Comparison of ENCODE assay signal across 2 cellular contexts in the genomic region with DNA sequence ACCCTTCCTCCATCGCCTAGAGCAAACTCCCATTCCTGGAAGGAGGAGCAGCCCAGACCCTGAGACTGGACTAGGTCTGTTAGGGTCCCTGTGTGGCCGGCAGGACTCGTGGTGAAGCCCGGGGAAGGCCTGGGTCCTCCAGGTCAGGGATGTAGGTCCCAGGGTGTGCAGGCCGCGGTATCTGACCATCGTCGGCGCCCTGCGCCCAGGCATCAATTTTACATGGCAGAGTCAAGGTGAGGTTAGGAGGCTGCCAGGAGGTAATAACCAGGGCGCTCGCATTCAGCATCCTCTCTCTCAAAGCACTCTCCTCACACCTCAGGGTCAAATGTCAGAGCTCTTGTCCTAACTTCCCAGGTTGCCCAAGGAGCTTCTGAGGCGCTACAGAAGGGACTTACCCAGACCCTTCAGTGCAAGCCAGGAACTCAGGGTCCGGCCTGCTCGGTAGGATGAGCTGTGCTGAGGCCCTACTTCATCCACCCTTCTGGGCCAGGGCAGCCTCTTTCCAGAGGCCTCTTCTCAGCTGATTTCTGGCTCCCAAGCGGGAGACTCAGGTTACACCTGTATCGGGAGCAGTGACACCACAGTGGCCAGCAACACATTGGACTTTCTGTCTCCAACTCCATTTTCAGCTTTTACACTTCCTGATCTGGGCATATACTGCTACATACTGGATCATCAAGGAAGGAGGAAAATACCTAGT.
A peak's percentile ranks its signal among the peaks of the same experiment; 100 is the strongest.
TF ChIP-seq lines count a peak whose summit lies in the region.

No MANE protein-coding gene starts in this region.

TF ChIP-seq in A549, 52 proteins besides CTCF, POLR2A, EP300 and RAD21:
- TF ChIP-seq TP53 (CRISPR knock-in tag; IDR thresholded peaks at IDR 0.05) (0 out of 2 replicates have a peak, but pooled peaks have one; percentile 22), MAZ (IDR thresholded peaks at IDR 0.05; ENCODE audit: borderline replicate concordance, low read depth, low read length) (no peak)

TF ChIP-seq in GM12878, 131 proteins besides CTCF, POLR2A, EP300 and RAD21:
- no peak for TF ChIP-seq TBL1XR1 (IDR thresholded peaks at IDR 0.05; ENCODE audit: low read depth, low read length)
- TF ChIP-seq MTA3 (IDR thresholded peaks at IDR 0.05; ENCODE audit: borderline replicate concordance, low read length) = no peak
- TF ChIP-seq E2F4 (IDR thresholded peaks at IDR 0.05; ENCODE audit: low read depth, low read length) = no peak
- TF ChIP-seq KAT2A (conservative IDR thresholded peaks at IDR 0.05; ENCODE audit: control insufficient read depth, low read depth, low read length) = no peak
- 0 out of 2 replicates have a peak, but pooled peaks have one; percentile 10 for TF ChIP-seq SMAD5 (IDR thresholded peaks at IDR 0.05; ENCODE audit: low read depth)
- TF ChIP-seq, protein P1, sequence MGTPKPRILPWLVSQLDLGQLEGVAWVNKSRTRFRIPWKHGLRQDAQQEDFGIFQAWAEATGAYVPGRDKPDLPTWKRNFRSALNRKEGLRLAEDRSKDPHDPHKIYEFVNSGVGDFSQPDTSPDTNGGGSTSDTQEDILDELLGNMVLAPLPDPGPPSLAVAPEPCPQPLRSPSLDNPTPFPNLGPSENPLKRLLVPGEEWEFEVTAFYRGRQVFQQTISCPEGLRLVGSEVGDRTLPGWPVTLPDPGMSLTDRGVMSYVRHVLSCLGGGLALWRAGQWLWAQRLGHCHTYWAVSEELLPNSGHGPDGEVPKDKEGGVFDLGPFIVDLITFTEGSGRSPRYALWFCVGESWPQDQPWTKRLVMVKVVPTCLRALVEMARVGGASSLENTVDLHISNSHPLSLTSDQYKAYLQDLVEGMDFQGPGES (IDR thresholded peaks at IDR 0.05) = no peak
